10 cellular contexts compared by ENCODE assay signal in the genomic region with DNA sequence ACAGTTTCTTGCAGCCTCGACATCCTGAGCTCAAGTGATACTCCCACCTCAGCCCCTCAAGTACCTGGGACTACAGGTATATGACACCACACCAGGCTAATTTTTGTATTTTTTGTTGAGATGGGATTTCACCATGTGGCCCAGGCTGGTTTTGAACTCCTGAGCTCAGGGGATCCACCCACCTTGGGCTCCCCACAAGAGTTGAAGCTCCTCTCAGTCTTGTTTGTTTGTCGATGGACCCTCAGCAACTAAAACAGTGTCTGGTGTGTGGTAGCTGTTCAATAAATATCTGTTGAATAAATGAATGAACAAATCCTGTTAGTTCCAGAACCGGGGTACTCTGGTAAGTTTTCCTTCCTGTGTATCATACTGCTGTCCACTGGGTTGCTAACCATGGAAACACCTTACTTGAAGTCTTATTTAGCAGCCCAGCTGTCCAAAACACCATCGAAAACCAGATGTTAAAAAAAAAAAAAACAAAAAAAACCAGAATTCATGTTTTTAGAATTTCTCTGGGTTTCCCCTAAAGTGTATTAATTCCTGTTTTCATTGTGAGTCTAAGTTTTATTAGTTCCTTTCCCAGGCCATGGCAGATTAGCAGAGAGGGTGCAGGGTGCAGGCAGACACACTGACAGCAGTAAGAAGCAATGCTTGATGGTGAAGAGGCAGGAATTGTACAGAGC. TPM values are rescaled to one million over a fixed set of nuclear protein-coding genes. Genes with fewer than 3 reads are reported as not detected.
A peak's percentile ranks its signal among the peaks of the same experiment; 100 is the strongest.
DNase-seq lines count a peak whose midpoint lies in the region; ATAC-seq and FAIRE-seq lines count a peak whose summit lies in the region.
"Had no signal": no experiment of that assay in that cellular context is flagged by ENCODE, and none has a peak within 500 bp of the region (broad histone marks: within the 10 kb centered on the region; RNA-seq: fewer than 3 reads in every experiment).

No MANE protein-coding gene starts in this region.

- H3K9me3 Mint-ChIP-seq in activated CD8-positive, alpha-beta memory T cell treated with anti-CD3 and anti-CD28 coated beads, Interleukin-2, amount 10 ng/mL, durations not matched to agents 7 days and 5 days (ENCODE audit: low read depth): no peaks in the 10 kb centered on the region

- H3K4me3 Mint-ChIP-seq in activated CD8-positive, alpha-beta memory T cell treated with anti-CD3 and anti-CD28 coated beads, Interleukin-2, amount 10 ng/mL, durations not matched to agents 7 days and 5 days: no peak overlapping the region

- CTCF ChIA-PET in activated CD8-positive, alpha-beta memory T cell treated with anti-CD3 and anti-CD28 coated beads, Interleukin-2, amount 10 ng/mL, durations not matched to agents 7 days and 5 days (lab: Charles Lee): interaction anchor here (1.0 to 1.2 kb wide), 3 partner anchors 18 to 46 kb away, joined by 3 to 5 read pairs (median 4); no protein-coding TSS in a partner anchor

- H3K27me3 Mint-ChIP-seq in activated CD8-positive, alpha-beta memory T cell treated with anti-CD3 and anti-CD28 coated beads, Interleukin-2, amount 10 ng/mL, durations not matched to agents 7 days and 5 days: no peaks in the 10 kb centered on the region

- DNase-seq in CD1c-positive myeloid dendritic cell (ENCODE audit: extremely low spot score) (peak; percentile 58), GM19239 (ENCODE audit: insufficient read length, low spot score) (no peak), NCI-H524 treated with DMSO at 0.1 percent for 48 hours (lab: John Stamatoyannopoulos, UW) (no peak), DMS79 (lab: John Stamatoyannopoulos, UW) (no peak), NCI-H1105 treated with DMSO at 0.1 percent for 48 hours (lab: John Stamatoyannopoulos, UW) (no peak), 8988T (no peak)
- no peak for DNase-seq in activated CD8-positive, alpha-beta memory T cell treated with anti-CD3 and anti-CD28 coated beads, Interleukin-2, amount 10 ng/mL, durations not matched to agents 7 days and 5 days
- DNase-seq: NCI-H1105, Peyer's patch had no signal

- H3K4me1 Mint-ChIP-seq in activated CD8-positive, alpha-beta memory T cell treated with anti-CD3 and anti-CD28 coated beads, Interleukin-2, amount 10 ng/mL, durations not matched to agents 7 days and 5 days: peaks cover 24% of the 10 kb centered on the region

- H3K27ac Mint-ChIP-seq in activated CD8-positive, alpha-beta memory T cell treated with anti-CD3 and anti-CD28 coated beads, Interleukin-2, amount 10 ng/mL, durations not matched to agents 7 days and 5 days: peak overlapping the region; percentile 29

- FAIRE-seq in GM19239 (lab: Jason Lieb, UNC): peak; percentile 77

- H3K36me3 Mint-ChIP-seq in activated CD8-positive, alpha-beta memory T cell treated with anti-CD3 and anti-CD28 coated beads, Interleukin-2, amount 10 ng/mL, durations not matched to agents 7 days and 5 days: no peaks in the 10 kb centered on the region

- peak; percentile 60 for ATAC-seq in HG02884 (IDR thresholded peaks at IDR 0.05; ENCODE audit: unreplicated experiment)
- ATAC-seq in activated CD8-positive, alpha-beta memory T cell treated with anti-CD3 and anti-CD28 coated beads, Interleukin-2, amount 10 ng/mL, durations not matched to agents 7 days and 5 days: peak; percentile 26

RNA-seq across cellular contexts. Expression of gene EZR, which starts 7.8 kb away (rescaled TPM):
- 100 to 1,000 TPM; 187 to 214 TPM for total RNA-seq in activated CD8-positive, alpha-beta memory T cell treated with anti-CD3 and anti-CD28 coated beads, Interleukin-2, amount 10 ng/mL, durations not matched to agents 7 days and 5 days
